1 cellular context compared by ENCODE assay signal in the genomic region with DNA sequence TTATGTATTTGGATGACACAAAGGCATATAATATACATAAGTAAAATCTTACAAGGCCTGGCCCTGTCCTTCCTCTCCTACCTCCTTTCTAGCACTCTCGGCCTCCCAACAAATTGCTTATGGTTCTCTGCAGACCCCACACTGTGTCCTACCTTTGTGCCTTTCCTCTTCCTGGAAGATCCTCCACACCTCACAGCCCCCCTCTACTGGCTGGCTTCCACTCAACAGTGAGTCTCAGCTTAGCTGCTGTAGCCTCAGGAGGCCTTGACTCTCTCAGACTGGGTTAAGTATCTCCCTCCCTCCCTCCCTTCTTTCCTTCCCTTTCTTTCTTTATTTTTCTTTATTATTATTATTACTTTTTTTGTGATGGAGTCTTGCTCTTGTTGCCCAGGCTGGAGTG.
TF ChIP-seq lines count a peak whose summit lies in the region.

No MANE protein-coding gene starts in this region.

TF ChIP-seq in H1, 55 proteins besides CTCF, POLR2A, EP300 and RAD21:
- TF ChIP-seq SIRT6 (IDR thresholded peaks at IDR 0.05; ENCODE audit: low read length) = no peak
- no peak for TF ChIP-seq HDAC6 (IDR thresholded peaks at IDR 0.05; ENCODE audit: low read depth, low read length)
